In genomic region chr1:151800830-151801229, GRCh38 we compare ENCODE assay signal across 2 cellular contexts.
TF ChIP-seq lines count a peak whose summit lies in the region.

No MANE protein-coding gene starts in this region.

TF ChIP-seq in HepG2, 621 proteins besides CTCF, POLR2A, EP300 and RAD21 (continues in another document):
- TF ChIP-seq GABPA (IDR thresholded peaks at IDR 0.05; ENCODE audit: low read depth, low read length) (no peak), GABPA (CRISPR knock-in tag; IDR thresholded peaks at IDR 0.05; ENCODE audit: low read depth) (no peak), MAFF (IDR thresholded peaks at IDR 0.05; ENCODE audit: low read depth, low read length) (no peak), ZNF232 (CRISPR knock-in tag; IDR thresholded peaks at IDR 0.05; ENCODE audit: borderline replicate concordance) (no peak), HNRNPL (IDR thresholded peaks at IDR 0.05; ENCODE audit: low read depth, low read length) (no peak), ARID3A (IDR thresholded peaks at IDR 0.05; ENCODE audit: low read depth, low read length) (no peak), ZNF839 (CRISPR knock-in tag; IDR thresholded peaks at IDR 0.05; ENCODE audit: borderline replicate concordance) (no peak), EZH2 (conservative IDR thresholded peaks at IDR 0.05; ENCODE audit: low read depth, low read length) (no peak), NCOR1 (IDR thresholded peaks at IDR 0.05; ENCODE audit: borderline replicate concordance, low read length) (0 out of 2 replicates have a peak, but pooled peaks have one; percentile 27), ZNF776 (CRISPR knock-in tag; IDR thresholded peaks at IDR 0.05) (no peak), MAF1 (CRISPR knock-in tag; IDR thresholded peaks at IDR 0.05; ENCODE audit: borderline replicate concordance) (no peak), NFIB (CRISPR knock-in tag; IDR thresholded peaks at IDR 0.05; ENCODE audit: borderline replicate concordance) (no peak), CREM (IDR thresholded peaks at IDR 0.05) (no peak), CREM (CRISPR knock-in tag; IDR thresholded peaks at IDR 0.05) (no peak), NCOA5 (CRISPR knock-in tag; IDR thresholded peaks at IDR 0.05) (no peak), PBX3 (CRISPR knock-in tag; IDR thresholded peaks at IDR 0.05; ENCODE audit: borderline replicate concordance) (no peak), JUNB (CRISPR knock-in tag; IDR thresholded peaks at IDR 0.05; ENCODE audit: borderline replicate concordance) (no peak), NR2F1 (CRISPR knock-in tag; IDR thresholded peaks at IDR 0.05) (peak in 1 of 2 experiments; percentile 67; a peak in 2 of 4 replicates), ZNF878 (CRISPR knock-in tag; IDR thresholded peaks at IDR 0.05) (no peak), ZHX2 (IDR thresholded peaks at IDR 0.05; ENCODE audit: low read depth) (no peak), ZHX2 (CRISPR knock-in tag; IDR thresholded peaks at IDR 0.05; ENCODE audit: borderline replicate concordance) (no peak)

TF ChIP-seq in liver, 16 proteins besides CTCF, POLR2A, EP300 and RAD21:
- TF ChIP-seq MAX (IDR thresholded peaks at IDR 0.05) (no peak), HNF4A (conservative IDR thresholded peaks at IDR 0.05) (peak in 1 of 2 donors; percentile 65), RXRA (IDR thresholded peaks at IDR 0.05) (peak in 1 of 2 donors; percentile 9), NR2F2 (IDR thresholded peaks at IDR 0.05) (peak; percentile 85), JUND (IDR thresholded peaks at IDR 0.05) (no peak)
